Comparison of ENCODE assay signal across 1 cellular context in the genomic region with DNA sequence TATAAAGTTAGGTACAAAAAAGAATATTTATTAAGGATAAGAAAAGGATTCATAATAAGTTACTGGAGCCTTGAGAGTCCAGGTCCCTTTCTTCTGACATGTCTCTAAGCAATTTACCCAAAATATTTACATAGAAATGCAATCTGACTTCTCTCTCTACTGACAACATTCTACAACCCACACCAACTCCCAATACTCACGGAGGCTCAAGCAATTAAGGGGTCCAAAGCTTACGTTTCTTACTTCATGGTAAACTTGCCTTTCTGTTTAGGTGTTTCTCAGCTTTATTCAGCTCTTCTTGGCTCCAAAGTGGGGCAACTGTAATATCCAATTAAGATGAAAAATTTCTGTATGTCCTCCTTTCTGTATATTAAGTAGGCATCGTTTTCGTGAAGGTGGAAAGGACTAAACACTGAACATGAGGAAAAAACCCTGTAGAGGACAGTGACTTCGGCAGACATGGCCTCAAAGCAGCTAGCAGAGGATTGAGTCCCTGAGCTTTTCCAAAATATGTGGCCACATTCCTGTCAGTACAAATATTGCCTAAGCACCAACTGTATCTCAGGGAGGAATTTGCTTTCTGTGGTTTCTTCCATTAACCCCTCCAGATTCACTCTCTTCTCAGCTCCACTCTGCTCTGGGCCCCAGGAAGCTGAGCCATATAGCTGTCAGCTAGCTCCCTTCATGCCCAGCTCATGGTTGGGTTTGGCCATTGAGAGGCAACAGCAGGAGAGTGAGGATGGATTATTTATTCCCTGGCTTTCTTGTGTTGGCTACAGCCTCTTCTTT.
TF ChIP-seq lines count a peak whose summit lies in the region.

No MANE protein-coding gene starts in this region.

TF ChIP-seq in HepG2, 621 proteins besides CTCF, POLR2A, EP300 and RAD21 (continued from another document):
- TF ChIP-seq, protein P1, sequence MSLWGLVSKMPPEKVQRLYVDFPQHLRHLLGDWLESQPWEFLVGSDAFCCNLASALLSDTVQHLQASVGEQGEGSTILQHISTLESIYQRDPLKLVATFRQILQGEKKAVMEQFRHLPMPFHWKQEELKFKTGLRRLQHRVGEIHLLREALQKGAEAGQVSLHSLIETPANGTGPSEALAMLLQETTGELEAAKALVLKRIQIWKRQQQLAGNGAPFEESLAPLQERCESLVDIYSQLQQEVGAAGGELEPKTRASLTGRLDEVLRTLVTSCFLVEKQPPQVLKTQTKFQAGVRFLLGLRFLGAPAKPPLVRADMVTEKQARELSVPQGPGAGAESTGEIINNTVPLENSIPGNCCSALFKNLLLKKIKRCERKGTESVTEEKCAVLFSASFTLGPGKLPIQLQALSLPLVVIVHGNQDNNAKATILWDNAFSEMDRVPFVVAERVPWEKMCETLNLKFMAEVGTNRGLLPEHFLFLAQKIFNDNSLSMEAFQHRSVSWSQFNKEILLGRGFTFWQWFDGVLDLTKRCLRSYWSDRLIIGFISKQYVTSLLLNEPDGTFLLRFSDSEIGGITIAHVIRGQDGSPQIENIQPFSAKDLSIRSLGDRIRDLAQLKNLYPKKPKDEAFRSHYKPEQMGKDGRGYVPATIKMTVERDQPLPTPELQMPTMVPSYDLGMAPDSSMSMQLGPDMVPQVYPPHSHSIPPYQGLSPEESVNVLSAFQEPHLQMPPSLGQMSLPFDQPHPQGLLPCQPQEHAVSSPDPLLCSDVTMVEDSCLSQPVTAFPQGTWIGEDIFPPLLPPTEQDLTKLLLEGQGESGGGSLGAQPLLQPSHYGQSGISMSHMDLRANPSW (CRISPR knock-in tag; IDR thresholded peaks at IDR 0.05; ENCODE audit: borderline replicate concordance): 0 out of 2 replicates have a peak, but pooled peaks have one; percentile 50
- TF ChIP-seq, protein P2, sequence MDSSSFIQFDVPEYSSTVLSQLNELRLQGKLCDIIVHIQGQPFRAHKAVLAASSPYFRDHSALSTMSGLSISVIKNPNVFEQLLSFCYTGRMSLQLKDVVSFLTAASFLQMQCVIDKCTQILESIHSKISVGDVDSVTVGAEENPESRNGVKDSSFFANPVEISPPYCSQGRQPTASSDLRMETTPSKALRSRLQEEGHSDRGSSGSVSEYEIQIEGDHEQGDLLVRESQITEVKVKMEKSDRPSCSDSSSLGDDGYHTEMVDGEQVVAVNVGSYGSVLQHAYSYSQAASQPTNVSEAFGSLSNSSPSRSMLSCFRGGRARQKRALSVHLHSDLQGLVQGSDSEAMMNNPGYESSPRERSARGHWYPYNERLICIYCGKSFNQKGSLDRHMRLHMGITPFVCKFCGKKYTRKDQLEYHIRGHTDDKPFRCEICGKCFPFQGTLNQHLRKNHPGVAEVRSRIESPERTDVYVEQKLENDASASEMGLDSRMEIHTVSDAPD (CRISPR knock-in tag; IDR thresholded peaks at IDR 0.05): 0 out of 2 replicates have a peak, but pooled peaks have one; percentile 32
- no peak for TF ChIP-seq TAF15 (IDR thresholded peaks at IDR 0.05; ENCODE audit: low read depth, low read length, poor library complexity, severe bottlenecking)
- no peak for TF ChIP-seq FOXP1 (IDR thresholded peaks at IDR 0.05)
- peak; percentile 36; the same call in 1 of the 2 replicates for TF ChIP-seq FOXP1 (CRISPR knock-in tag; IDR thresholded peaks at IDR 0.05)
- peak in 1 of 2 experiments; percentile 74; a peak in 2 of 4 replicates for TF ChIP-seq REST (IDR thresholded peaks at IDR 0.05; ENCODE audit: borderline replicate concordance in 1 of 2, low read depth in 1 of 2, low read length in 2 of 2)
- TF ChIP-seq, protein P3, sequence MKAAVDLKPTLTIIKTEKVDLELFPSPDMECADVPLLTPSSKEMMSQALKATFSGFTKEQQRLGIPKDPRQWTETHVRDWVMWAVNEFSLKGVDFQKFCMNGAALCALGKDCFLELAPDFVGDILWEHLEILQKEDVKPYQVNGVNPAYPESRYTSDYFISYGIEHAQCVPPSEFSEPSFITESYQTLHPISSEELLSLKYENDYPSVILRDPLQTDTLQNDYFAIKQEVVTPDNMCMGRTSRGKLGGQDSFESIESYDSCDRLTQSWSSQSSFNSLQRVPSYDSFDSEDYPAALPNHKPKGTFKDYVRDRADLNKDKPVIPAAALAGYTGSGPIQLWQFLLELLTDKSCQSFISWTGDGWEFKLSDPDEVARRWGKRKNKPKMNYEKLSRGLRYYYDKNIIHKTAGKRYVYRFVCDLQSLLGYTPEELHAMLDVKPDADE (CRISPR knock-in tag; IDR thresholded peaks at IDR 0.05): no peak
- peak; percentile 81 for TF ChIP-seq GATAD2A (CRISPR knock-in tag; IDR thresholded peaks at IDR 0.05)
- peak; percentile 38 for TF ChIP-seq YY1 (IDR thresholded peaks at IDR 0.05; ENCODE audit: insufficient read depth, insufficient replicate concordance, low read depth, low read length)
- TF ChIP-seq ZNF3 (CRISPR knock-in tag; IDR thresholded peaks at IDR 0.05): no peak
- TF ChIP-seq LBX2 (CRISPR knock-in tag; IDR thresholded peaks at IDR 0.05; ENCODE audit: borderline replicate concordance): no peak
- TF ChIP-seq, protein P4, sequence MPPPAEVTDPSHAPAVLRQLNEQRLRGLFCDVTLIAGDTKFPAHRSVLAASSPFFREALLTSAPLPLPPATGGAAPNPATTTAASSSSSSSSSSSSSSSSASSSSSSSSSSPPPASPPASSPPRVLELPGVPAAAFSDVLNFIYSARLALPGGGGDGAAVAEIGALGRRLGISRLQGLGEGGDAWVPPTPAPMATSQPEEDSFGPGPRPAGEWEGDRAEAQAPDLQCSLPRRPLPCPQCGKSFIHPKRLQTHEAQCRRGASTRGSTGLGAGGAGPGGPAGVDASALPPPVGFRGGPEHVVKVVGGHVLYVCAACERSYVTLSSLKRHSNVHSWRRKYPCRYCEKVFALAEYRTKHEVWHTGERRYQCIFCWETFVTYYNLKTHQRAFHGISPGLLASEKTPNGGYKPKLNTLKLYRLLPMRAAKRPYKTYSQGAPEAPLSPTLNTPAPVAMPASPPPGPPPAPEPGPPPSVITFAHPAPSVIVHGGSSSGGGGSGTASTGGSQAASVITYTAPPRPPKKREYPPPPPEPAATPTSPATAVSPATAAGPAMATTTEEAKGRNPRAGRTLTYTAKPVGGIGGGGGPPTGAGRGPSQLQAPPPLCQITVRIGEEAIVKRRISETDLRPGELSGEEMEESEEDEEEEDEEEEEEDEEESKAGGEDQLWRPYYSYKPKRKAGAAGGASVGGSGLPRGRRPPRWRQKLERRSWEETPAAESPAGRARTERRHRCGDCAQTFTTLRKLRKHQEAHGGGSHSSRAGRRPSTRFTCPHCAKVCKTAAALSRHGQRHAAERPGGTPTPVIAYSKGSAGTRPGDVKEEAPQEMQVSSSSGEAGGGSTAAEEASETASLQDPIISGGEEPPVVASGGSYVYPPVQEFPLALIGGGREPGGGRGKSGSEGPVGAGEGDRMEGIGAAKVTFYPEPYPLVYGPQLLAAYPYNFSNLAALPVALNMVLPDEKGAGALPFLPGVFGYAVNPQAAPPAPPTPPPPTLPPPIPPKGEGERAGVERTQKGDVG (CRISPR knock-in tag; IDR thresholded peaks at IDR 0.05; ENCODE audit: borderline replicate concordance): no peak; the same call in 1 of the 2 replicates
- TF ChIP-seq, protein P5, sequence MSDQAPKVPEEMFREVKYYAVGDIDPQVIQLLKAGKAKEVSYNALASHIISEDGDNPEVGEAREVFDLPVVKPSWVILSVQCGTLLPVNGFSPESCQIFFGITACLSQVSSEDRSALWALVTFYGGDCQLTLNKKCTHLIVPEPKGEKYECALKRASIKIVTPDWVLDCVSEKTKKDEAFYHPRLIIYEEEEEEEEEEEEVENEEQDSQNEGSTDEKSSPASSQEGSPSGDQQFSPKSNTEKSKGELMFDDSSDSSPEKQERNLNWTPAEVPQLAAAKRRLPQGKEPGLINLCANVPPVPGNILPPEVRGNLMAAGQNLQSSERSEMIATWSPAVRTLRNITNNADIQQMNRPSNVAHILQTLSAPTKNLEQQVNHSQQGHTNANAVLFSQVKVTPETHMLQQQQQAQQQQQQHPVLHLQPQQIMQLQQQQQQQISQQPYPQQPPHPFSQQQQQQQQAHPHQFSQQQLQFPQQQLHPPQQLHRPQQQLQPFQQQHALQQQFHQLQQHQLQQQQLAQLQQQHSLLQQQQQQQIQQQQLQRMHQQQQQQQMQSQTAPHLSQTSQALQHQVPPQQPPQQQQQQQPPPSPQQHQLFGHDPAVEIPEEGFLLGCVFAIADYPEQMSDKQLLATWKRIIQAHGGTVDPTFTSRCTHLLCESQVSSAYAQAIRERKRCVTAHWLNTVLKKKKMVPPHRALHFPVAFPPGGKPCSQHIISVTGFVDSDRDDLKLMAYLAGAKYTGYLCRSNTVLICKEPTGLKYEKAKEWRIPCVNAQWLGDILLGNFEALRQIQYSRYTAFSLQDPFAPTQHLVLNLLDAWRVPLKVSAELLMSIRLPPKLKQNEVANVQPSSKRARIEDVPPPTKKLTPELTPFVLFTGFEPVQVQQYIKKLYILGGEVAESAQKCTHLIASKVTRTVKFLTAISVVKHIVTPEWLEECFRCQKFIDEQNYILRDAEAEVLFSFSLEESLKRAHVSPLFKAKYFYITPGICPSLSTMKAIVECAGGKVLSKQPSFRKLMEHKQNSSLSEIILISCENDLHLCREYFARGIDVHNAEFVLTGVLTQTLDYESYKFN (CRISPR knock-in tag; conservative IDR thresholded peaks at IDR 0.05): peak; percentile 66
- peak; percentile 33; the same call in 1 of the 2 replicates for TF ChIP-seq ZFX (CRISPR knock-in tag; IDR thresholded peaks at IDR 0.05; ENCODE audit: low read depth)
- TF ChIP-seq YEATS4 (CRISPR knock-in tag; IDR thresholded peaks at IDR 0.05; ENCODE audit: borderline replicate concordance): peak; percentile 55; the same call in 1 of the 2 replicates
